12 cellular contexts compared by ENCODE assay signal in the genomic region with DNA sequence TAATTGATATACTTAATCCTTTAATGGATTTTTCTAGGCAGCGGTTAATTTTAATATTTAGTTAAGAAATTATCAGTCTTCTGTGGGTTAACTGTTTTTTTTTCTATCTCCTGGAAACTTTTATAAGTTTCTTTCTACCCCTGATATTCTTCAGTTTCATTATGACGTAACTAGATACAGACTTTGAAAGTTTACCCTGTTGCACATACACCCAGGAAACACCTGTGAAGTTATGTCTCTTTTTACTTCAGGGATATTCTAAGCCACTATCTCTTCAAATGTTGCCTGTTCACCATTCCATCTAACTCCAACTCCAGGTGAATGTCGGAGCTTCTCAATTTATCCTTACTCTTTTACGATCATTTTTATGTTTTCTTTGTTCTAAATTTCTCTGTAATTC.
A peak's percentile ranks its signal among the peaks of the same experiment; 100 is the strongest.
DNase-seq lines count a peak whose midpoint lies in the region; ATAC-seq, FAIRE-seq and TF ChIP-seq lines count a peak whose summit lies in the region.
"Had no signal": no experiment of that assay in that cellular context is flagged by ENCODE, and none has a peak within 500 bp of the region (broad histone marks: within the 10 kb centered on the region; RNA-seq: fewer than 3 reads in every experiment).

No MANE protein-coding gene starts in this region.

- TF ChIP-seq CTCF in HFFc6 (IDR thresholded peaks at IDR 0.05) (no peak), GM10266 (IDR thresholded peaks at IDR 0.05; ENCODE audit: control insufficient read depth, insufficient read depth, low read depth, missing control alignments) (no peak)

- H3K27ac Mint-ChIP-seq in HFFc6 = no peak overlapping the region

- peak; percentile 51 for ATAC-seq in GM19455 (IDR thresholded peaks at IDR 0.05; ENCODE audit: unreplicated experiment)
- peak; percentile 37 for ATAC-seq in HG02884 (IDR thresholded peaks at IDR 0.05; ENCODE audit: unreplicated experiment)
- peak; percentile 30 for ATAC-seq in HG03521 (IDR thresholded peaks at IDR 0.05; ENCODE audit: unreplicated experiment)

- H3K27me3 Mint-ChIP-seq in HFFc6 (ENCODE audit: insufficient read depth) = no peaks in the 10 kb centered on the region

- no peak overlapping the region for H3K4me3 Mint-ChIP-seq in HFFc6

- no peaks in the 10 kb centered on the region for H3K4me1 Mint-ChIP-seq in HFFc6 (ENCODE audit: low read depth)

- no peak for TF ChIP-seq POLR2A in GM12891 (IDR thresholded peaks at IDR 0.05; ENCODE audit: low read depth, low read length)

- H3K9me3 Mint-ChIP-seq in HFFc6 = peaks cover 38% of the 10 kb centered on the region

- no peaks in the 10 kb centered on the region; the same call in 1 of the 2 replicates for H3K36me3 Mint-ChIP-seq in HFFc6 (ENCODE audit: low read depth)

- FAIRE-seq in GM12891 (lab: Jason Lieb, UNC) = peak; percentile 84
- FAIRE-seq: endometrium had no signal

- DNase-seq in GM12891 (ENCODE audit: insufficient read length, low spot score) = no peak
- DNase-seq in NAMALWA (ENCODE audit: low spot score) = no peak
- no peak for DNase-seq in NCI-H1930 (lab: John Stamatoyannopoulos, UW)
- DNase-seq in HFFc6 = no peak
- no peak for DNase-seq in GM10266 (ENCODE audit: extremely low spot score)
- DNase-seq: activated T-cell treated with anti-CD3 and anti-CD28 coated beads for 4 hours, mesendoderm, NCI-H1436 had no signal

TF ChIP-seq in GM12891, 5 proteins besides CTCF, POLR2A, EP300 and RAD21:
- TF ChIP-seq SPI1 (IDR thresholded peaks at IDR 0.05; ENCODE audit: low read depth, low read length) (no peak), POLR2AphosphoS5 (IDR thresholded peaks at IDR 0.05; ENCODE audit: low read depth, low read length) (no peak), TAF1 (IDR thresholded peaks at IDR 0.05; ENCODE audit: low read depth, low read length) (no peak), POU2F2 (IDR thresholded peaks at IDR 0.05; ENCODE audit: low read depth, low read length) (no peak), PAX5 (IDR thresholded peaks at IDR 0.05; ENCODE audit: insufficient read depth, low read length, severe bottlenecking) (no peak)
TF ChIP-seq in GM12891: peak in this region for 0.
